12 cellular contexts compared by ENCODE assay signal in genomic region chr16:10296956-10297340, GRCh38.
A peak's percentile ranks its signal among the peaks of the same experiment; 100 is the strongest.
DNase-seq lines count a peak whose midpoint lies in the region; ATAC-seq lines count a peak whose summit lies in the region.
"Had no signal": no experiment of that assay in that cellular context is flagged by ENCODE, and none has a peak within 500 bp of the region (broad histone marks: within the 10 kb centered on the region; RNA-seq: fewer than 3 reads in every experiment).

No MANE protein-coding gene starts in this region.

- CTCF ChIA-PET in activated CD4-positive, alpha-beta T cell treated with anti-CD3 and anti-CD28 coated beads, Interleukin-2, amount 10 ng/mL, durations not matched to agents 7 days and 5 days (lab: Charles Lee), result interaction anchor here (0.6 kb wide), 1 partner anchor 10 kb away, joined by 3 read pairs; no protein-coding TSS in a partner anchor

- peaks cover 3% of the 10 kb centered on the region for H3K27me3 Mint-ChIP-seq in activated CD4-positive, alpha-beta T cell treated with anti-CD3 and anti-CD28 coated beads, Interleukin-2, amount 10 ng/mL, durations not matched to agents 7 days and 5 days

- H3K4me1 Mint-ChIP-seq in activated CD4-positive, alpha-beta T cell treated with anti-CD3 and anti-CD28 coated beads, Interleukin-2, amount 10 ng/mL, durations not matched to agents 7 days and 5 days, result no peaks in the 10 kb centered on the region

- peak; percentile 5 for DNase-seq in pons (ENCODE audit: low spot score)
- no peak for DNase-seq in DMS 273 (lab: John Stamatoyannopoulos, UW; ENCODE audit: unreplicated experiment)
- no peak for DNase-seq in activated CD4-positive, alpha-beta T cell treated with anti-CD3 and anti-CD28 coated beads, Interleukin-2, amount 10 ng/mL, durations not matched to agents 7 days and 5 days
- no peak for DNase-seq in amniotic stem cell (lab: John Stamatoyannopoulos, UW)
- DNase-seq: NCI-H146, PC-3, T-helper 9 cell had no signal

- H3K9me3 Mint-ChIP-seq in activated CD4-positive, alpha-beta T cell treated with anti-CD3 and anti-CD28 coated beads, Interleukin-2, amount 10 ng/mL, durations not matched to agents 7 days and 5 days, result peaks cover 15% of the 10 kb centered on the region

- no peak overlapping the region for H3K4me3 Mint-ChIP-seq in activated CD4-positive, alpha-beta T cell treated with anti-CD3 and anti-CD28 coated beads, Interleukin-2, amount 10 ng/mL, durations not matched to agents 7 days and 5 days

- POLR2A ChIA-PET in activated CD4-positive, alpha-beta T cell treated with anti-CD3 and anti-CD28 coated beads, Interleukin-2, amount 10 ng/mL, durations not matched to agents 7 days and 5 days (lab: Charles Lee), result no interaction called here

- no peaks in the 10 kb centered on the region for H3K36me3 Mint-ChIP-seq in activated CD4-positive, alpha-beta T cell treated with anti-CD3 and anti-CD28 coated beads, Interleukin-2, amount 10 ng/mL, durations not matched to agents 7 days and 5 days (ENCODE audit: low read depth)

- H3K27ac Mint-ChIP-seq in activated CD4-positive, alpha-beta T cell treated with anti-CD3 and anti-CD28 coated beads, Interleukin-2, amount 10 ng/mL, durations not matched to agents 7 days and 5 days, result no peak overlapping the region

- ATAC-seq in GM19025 (IDR thresholded peaks at IDR 0.05; ENCODE audit: low read depth, unreplicated experiment), result peak; percentile 16
- peak; percentile 23 for ATAC-seq in HG02610 (IDR thresholded peaks at IDR 0.05; ENCODE audit: unreplicated experiment)
- peak; percentile 30 for ATAC-seq in HG03457 (IDR thresholded peaks at IDR 0.05; ENCODE audit: unreplicated experiment)
- no peak for ATAC-seq in HG02938 (IDR thresholded peaks at IDR 0.05; ENCODE audit: unreplicated experiment)
- ATAC-seq: body of pancreas, PC-3 had no signal
